ENCODE assay signal across 9 cellular contexts in genomic region chr11:57406337-57406904, GRCh38. TPM values are rescaled to one million over a fixed set of nuclear protein-coding genes. Genes with fewer than 3 reads are reported as not detected.
DNase-seq lines count a peak whose midpoint lies in the region; ATAC-seq and TF ChIP-seq lines count a peak whose summit lies in the region.
"Had no signal": no experiment of that assay in that cellular context is flagged by ENCODE, and none has a peak within 500 bp of the region (broad histone marks: within the 10 kb centered on the region; RNA-seq: fewer than 3 reads in every experiment).

No MANE protein-coding gene starts in this region.

- H3K27me3 Mint-ChIP-seq in MCF 10A (ENCODE audit: insufficient read depth, unreplicated experiment): no peaks in the 10 kb centered on the region
- no peaks in the 10 kb centered on the region for H3K27me3 Mint-ChIP-seq in activated CD4-positive, alpha-beta memory T cell treated with anti-CD3 and anti-CD28 coated beads, Interleukin-2, amount 10 ng/mL, durations not matched to agents 7 days and 5 days

- no peak overlapping the region for H3K4me3 Mint-ChIP-seq in MCF 10A (ENCODE audit: unreplicated experiment)
- no peak overlapping the region for H3K4me3 Mint-ChIP-seq in activated CD4-positive, alpha-beta memory T cell treated with anti-CD3 and anti-CD28 coated beads, Interleukin-2, amount 10 ng/mL, durations not matched to agents 7 days and 5 days

- H4K8ac ChIP-seq in neuronal stem cell (ENCODE audit: low read depth, low read length): no peak overlapping the region

- no peak overlapping the region for H3K4ac ChIP-seq in neuronal stem cell (ENCODE audit: low read length)

- H3K9me3 Mint-ChIP-seq in MCF 10A (ENCODE audit: unreplicated experiment): no peaks in the 10 kb centered on the region
- no peaks in the 10 kb centered on the region for H3K9me3 Mint-ChIP-seq in activated CD4-positive, alpha-beta memory T cell treated with anti-CD3 and anti-CD28 coated beads, Interleukin-2, amount 10 ng/mL, durations not matched to agents 7 days and 5 days

- 69 to 80% methylated on average over 4 of the region's 4 CpGs for WGBS in testis, 2 donors
- WGBS in neuronal stem cell (ENCODE audit: extremely low coverage in 2 of 2, insufficient read length in 2 of 2, insufficient replicate concordance in 1 of 2), 2 donors: no CpG with 5 or more reads among the region's 4 CpGs

- peaks cover 57% of the 10 kb centered on the region for H3K36me3 Mint-ChIP-seq in MCF 10A (ENCODE audit: insufficient read depth, unreplicated experiment)
- H3K36me3 Mint-ChIP-seq in activated CD4-positive, alpha-beta memory T cell treated with anti-CD3 and anti-CD28 coated beads, Interleukin-2, amount 10 ng/mL, durations not matched to agents 7 days and 5 days (ENCODE audit: low read depth): peaks cover 59% of the 10 kb centered on the region

- DNase-seq in breast epithelium (ENCODE audit: low spot score in 2 of 2) (no peak), MCF 10A (ENCODE audit: unreplicated experiment) (no peak), kidney glomerular epithelial cell (lab: John Stamatoyannopoulos, UW) (peak; percentile 14), NCI-H187 treated with DMSO at 0.1 percent for 48 hours (lab: John Stamatoyannopoulos, UW) (no peak), testis (no peak), neuronal stem cell (ENCODE audit: low spot score) (no peak)
- peak; percentile 22 for DNase-seq in activated CD4-positive, alpha-beta memory T cell treated with anti-CD3 and anti-CD28 coated beads, Interleukin-2, amount 10 ng/mL, durations not matched to agents 7 days and 5 days

- POLR2A ChIA-PET in MCF 10A (lab: Yijun Ruan, JAX): no interaction called here
- POLR2A ChIA-PET in activated CD4-positive, alpha-beta memory T cell treated with anti-CD3 and anti-CD28 coated beads, Interleukin-2, amount 10 ng/mL, durations not matched to agents 7 days and 5 days (lab: Charles Lee): interaction anchor here (1.2 kb wide), 2 partner anchors 18 to 20 kb away, joined by 3 read pairs; no protein-coding TSS in a partner anchor

- no peak overlapping the region for H2BK12ac ChIP-seq in neuronal stem cell (ENCODE audit: low read length)

- no peaks in the 10 kb centered on the region for H3K9me3 ChIP-seq in breast epithelium
- no peaks in the 10 kb centered on the region for H3K9me3 ChIP-seq in testis
- H3K9me3 ChIP-seq in neuronal stem cell (replicated peaks in 1 of 2; ENCODE audit: control insufficient read depth in 2 of 2, insufficient read depth in 1 of 2, low read depth in 1 of 2, low read length in 2 of 2): no peaks in the 10 kb centered on the region

- no TSS peak for BruUV-seq in MCF 10A (replicated peaks; lab: Mats Ljungman, UMichigan)

- no peak overlapping the region for H2BK15ac ChIP-seq in neuronal stem cell (ENCODE audit: low read length)

- H3K27me3 ChIP-seq in breast epithelium (no peaks in the 10 kb centered on the region), testis (no peaks in the 10 kb centered on the region), neuronal stem cell (ENCODE audit: control insufficient read depth in 3 of 3, insufficient read depth in 3 of 3, low read depth in 1 of 3, low read length in 3 of 3) (no peaks in the 10 kb centered on the region)

- no peak overlapping the region for H2AFZ ChIP-seq in neuronal stem cell (ENCODE audit: low read length)

- H3K27ac Mint-ChIP-seq in MCF 10A (ENCODE audit: low read depth, unreplicated experiment): no peak overlapping the region
- H3K27ac Mint-ChIP-seq in activated CD4-positive, alpha-beta memory T cell treated with anti-CD3 and anti-CD28 coated beads, Interleukin-2, amount 10 ng/mL, durations not matched to agents 7 days and 5 days: peak overlapping the region; percentile 67

- peak; percentile 54 for ATAC-seq in HG03103 (IDR thresholded peaks at IDR 0.05; ENCODE audit: low read depth, unreplicated experiment)

- H3K23ac ChIP-seq in neuronal stem cell (ENCODE audit: low read depth, low read length, poor library complexity): no peak overlapping the region

- no peak overlapping the region for H2AK5ac ChIP-seq in neuronal stem cell (ENCODE audit: low read depth, low read length)

- intact Hi-C loops in breast epithelium (cut with DNase I; ENCODE audit: low total_unique reads): no loop called here
- intact Hi-C loops in MCF 10A (cut with micrococcal nuclease): no loop called here
- intact Hi-C loops in testis (cut with DNase I; ENCODE audit: low total_unique reads): no loop called here

- no peak overlapping the region for H3K9ac ChIP-seq in neuronal stem cell (ENCODE audit: low read depth, low read length, poor library complexity)

- H3K4me3 ChIP-seq in breast epithelium (no peak overlapping the region), testis (no peak overlapping the region), neuronal stem cell (ENCODE audit: low read length in 2 of 2) (no peak overlapping the region)

- no peak overlapping the region for H2BK5ac ChIP-seq in neuronal stem cell (ENCODE audit: low read length)

- H4K91ac ChIP-seq in neuronal stem cell (ENCODE audit: low read depth, low read length, poor library complexity): no peak overlapping the region

- H2BK120ac ChIP-seq in neuronal stem cell (ENCODE audit: low read depth, low read length): no peak overlapping the region

- H3K79me1 ChIP-seq in neuronal stem cell (ENCODE audit: low read depth, low read length): no peaks in the 10 kb centered on the region

- no peak for TF ChIP-seq POLR2A in breast epithelium (IDR thresholded peaks at IDR 0.05)
- TF ChIP-seq POLR2A in testis (IDR thresholded peaks at IDR 0.05): no peak

- no peak overlapping the region for H3K4me2 ChIP-seq in neuronal stem cell (ENCODE audit: insufficient read depth, low read length, poor library complexity, severe bottlenecking)

- H3K27ac ChIP-seq in breast epithelium (peak overlapping the region; percentile 33 to 69), testis (no peak overlapping the region), neuronal stem cell (replicated peaks; ENCODE audit: low read length) (no peak overlapping the region)

- H3K36me3 ChIP-seq in breast epithelium (no peaks in the 10 kb centered on the region), testis (ENCODE audit: low read depth, missing control alignments) (no peaks in the 10 kb centered on the region), neuronal stem cell (replicated peaks in 1 of 2; ENCODE audit: control insufficient read depth in 2 of 2, insufficient read depth in 2 of 2, low read length in 2 of 2) (peaks cover 12 to 45% of the 10 kb centered on the region in 2 donors)

- CTCF ChIA-PET in MCF 10A (lab: Yijun Ruan, JAX): interaction anchor here (0.7 kb wide), 1 partner anchor 834 kb away, joined by 4 read pairs; no protein-coding TSS in a partner anchor
- CTCF ChIA-PET in activated CD4-positive, alpha-beta memory T cell treated with anti-CD3 and anti-CD28 coated beads, Interleukin-2, amount 10 ng/mL, durations not matched to agents 7 days and 5 days (lab: Charles Lee): interaction anchor here (1.2 to 1.3 kb wide), 2 partner anchors 52 to 88 kb away, joined by 3 read pairs; no protein-coding TSS in a partner anchor

- no peak overlapping the region for H3K14ac ChIP-seq in neuronal stem cell (ENCODE audit: low read length)

- TF ChIP-seq CTCF in breast epithelium (IDR thresholded peaks at IDR 0.05): no peak
- TF ChIP-seq CTCF in MCF 10A (IDR thresholded peaks at IDR 0.05; ENCODE audit: unreplicated experiment): no peak
- TF ChIP-seq CTCF in testis (IDR thresholded peaks at IDR 0.05): no peak

- no peak overlapping the region for H3K18ac ChIP-seq in neuronal stem cell (ENCODE audit: low read length)

- H3K4me1 ChIP-seq in breast epithelium: no peaks in the 10 kb centered on the region
- H3K4me1 ChIP-seq in testis: no peaks in the 10 kb centered on the region
- H3K4me1 ChIP-seq in neuronal stem cell (ENCODE audit: control insufficient read depth in 2 of 2, insufficient read depth in 1 of 2, low read depth in 1 of 2, low read length in 2 of 2): peaks cover 0 to 1% of the 10 kb centered on the region in 2 donors

- peaks cover 12% of the 10 kb centered on the region for H3K4me1 Mint-ChIP-seq in MCF 10A (ENCODE audit: insufficient read depth, unreplicated experiment)
- peaks cover 39% of the 10 kb centered on the region for H3K4me1 Mint-ChIP-seq in activated CD4-positive, alpha-beta memory T cell treated with anti-CD3 and anti-CD28 coated beads, Interleukin-2, amount 10 ng/mL, durations not matched to agents 7 days and 5 days

RNA-seq across cellular contexts. Expression of gene PRG2, which starts 16.0 kb away (rescaled TPM):
- total RNA-seq in breast epithelium (1 to 10 TPM in 1 of 3 donors, not detected in 2; 1.1 TPM), MCF 10A (2022) (0.25 TPM in 1 of 2 replicates, not detected in the other), testis (not detected)
- under 1 TPM; 0.33 to 0.68 TPM for total RNA-seq in activated CD4-positive, alpha-beta memory T cell treated with anti-CD3 and anti-CD28 coated beads, Interleukin-2, amount 10 ng/mL, durations not matched to agents 7 days and 5 days
- not detected for polyA plus RNA-seq in testis (ENCODE audit: insufficient read depth, low read depth, low replicate concordance)
- 0.24 TPM for polyA plus RNA-seq in neuronal stem cell (2013, experiment 1 of 2)
- 0.22 TPM for polyA plus RNA-seq in neuronal stem cell (2013, experiment 2 of 2)
- polyA plus RNA-seq: neural cell had no signal

RNA-seq across cellular contexts. Expression of gene SLC43A3, which starts 20.5 kb away (rescaled TPM):
- total RNA-seq in breast epithelium (100 to 1,000 TPM; 104 to 130 (median 105) TPM), MCF 10A (2022) (96.6 and 112 TPM in 2 replicates), testis (10 to 100 TPM; 13.8 to 20.8 TPM)
- total RNA-seq in activated CD4-positive, alpha-beta memory T cell treated with anti-CD3 and anti-CD28 coated beads, Interleukin-2, amount 10 ng/mL, durations not matched to agents 7 days and 5 days: 100 to 1,000 TPM in 1 of 2 experiments, 10 to 100 TPM in 1; 94.5 to 101 TPM
- polyA plus RNA-seq in testis (ENCODE audit: insufficient read depth, low read depth, low replicate concordance): 13.9 TPM
- polyA plus RNA-seq in neuronal stem cell (2013, experiment 1 of 2): 9.6 TPM
- polyA plus RNA-seq in neuronal stem cell (2013, experiment 2 of 2): 9.1 TPM

RNA-seq across cellular contexts. Expression of gene PRG3, which starts 25.5 kb away (rescaled TPM):
- total RNA-seq in breast epithelium: not detected
- not detected in 2 replicates for total RNA-seq in MCF 10A (2022)
- total RNA-seq in activated CD4-positive, alpha-beta memory T cell treated with anti-CD3 and anti-CD28 coated beads, Interleukin-2, amount 10 ng/mL, durations not matched to agents 7 days and 5 days: not detected
- not detected for total RNA-seq in testis
- not detected for polyA plus RNA-seq in testis (ENCODE audit: insufficient read depth, low read depth, low replicate concordance)
- polyA plus RNA-seq in neuronal stem cell (2013, experiment 1 of 2): not detected
- not detected for polyA plus RNA-seq in neuronal stem cell (2013, experiment 2 of 2)
- polyA plus RNA-seq: neural cell had no signal

RNA-seq across cellular contexts. Expression of gene RTN4RL2, which starts 53.9 kb away (rescaled TPM):
- total RNA-seq in breast epithelium (1 to 10 TPM in 2 of 3 donors, under 1 TPM in 1; 0.32 to 2.3 (median 1.8) TPM), MCF 10A (2022) (2.0 and 3.2 TPM in 2 replicates), testis (1 to 10 TPM; 2.3 to 2.5 TPM)
- under 1 TPM; 0.35 to 0.50 TPM for total RNA-seq in activated CD4-positive, alpha-beta memory T cell treated with anti-CD3 and anti-CD28 coated beads, Interleukin-2, amount 10 ng/mL, durations not matched to agents 7 days and 5 days
- 3.2 TPM for polyA plus RNA-seq in testis (ENCODE audit: insufficient read depth, low read depth, low replicate concordance)
- polyA plus RNA-seq in neuronal stem cell (2013, experiment 1 of 2): 6.6 TPM
- 6.8 TPM for polyA plus RNA-seq in neuronal stem cell (2013, experiment 2 of 2)

Comparison
In these comparisons a context has a peak if more than half of its experiments do, and no peak if none do; other contexts are left out.
1. DNase-seq: peak in activated CD4-positive, alpha-beta memory T cell treated with anti-CD3 and anti-CD28 coated beads, Interleukin-2, amount 10 ng/mL, durations not matched to agents 7 days and 5 days (single experiment) and kidney glomerular epithelial cell (single experiment); none in breast epithelium (0 of 2), MCF 10A (single experiment), NCI-H187 treated with DMSO at 0.1 percent for 48 hours (single experiment), testis (single experiment) and neuronal stem cell (single experiment).
2. H3K27ac ChIP-seq: peak in breast epithelium (2 of 2); none in testis (0 of 2) and neuronal stem cell (single experiment).